14 cellular contexts compared by ENCODE assay signal in genomic region chr5:59583810-59584562, GRCh38.
DNase-seq lines count a peak whose midpoint lies in the region; ATAC-seq and TF ChIP-seq lines count a peak whose summit lies in the region.
"Had no signal": no experiment of that assay in that cellular context is flagged by ENCODE, and none has a peak within 500 bp of the region (broad histone marks: within the 10 kb centered on the region; RNA-seq: fewer than 3 reads in every experiment).

No MANE protein-coding gene starts in this region.

- no peaks in the 10 kb centered on the region for H3K9me3 Mint-ChIP-seq in progenitor cell of endocrine pancreas (ENCODE audit: low read depth)
- H3K9me3 Mint-ChIP-seq: activated CD4-positive, alpha-beta T cell treated with anti-CD3 and anti-CD28 coated beads, Interleukin-2, amount 10 ng/mL, durations not matched to agents 24 days and 14 days; memory B cell had no signal

- intact Hi-C loops in lower lobe of right lung (cut with DNase I) = no loop called here
- intact Hi-C loops in right cardiac atrium (cut with DNase I) = no loop called here

- H3K4me3 Mint-ChIP-seq in progenitor cell of endocrine pancreas (ENCODE audit: low read depth) = no peak overlapping the region
- H3K4me3 Mint-ChIP-seq: activated CD4-positive, alpha-beta T cell treated with anti-CD3 and anti-CD28 coated beads, Interleukin-2, amount 10 ng/mL, durations not matched to agents 24 days and 14 days; memory B cell had no signal

- ATAC-seq in lower lobe of right lung = no peak
- no peak for ATAC-seq in upper lobe of left lung (ENCODE audit: low FRiP score in 2 of 2)
- ATAC-seq in right cardiac atrium = no peak

- H3K27me3 Mint-ChIP-seq in progenitor cell of endocrine pancreas = peaks cover 3% of the 10 kb centered on the region
- H3K27me3 Mint-ChIP-seq: memory B cell had no signal

- H3K27ac ChIP-seq in lower lobe of right lung (peak overlapping the region; percentile 34), upper lobe of left lung (peak overlapping the region in 3 of 4 donors; percentile 24 to 55 (median 34)), right cardiac atrium (ENCODE audit: low read length) (no peak overlapping the region)
- H3K27ac ChIP-seq: epithelial cell of prostate, thyroid gland had no signal

- TF ChIP-seq EP300 in upper lobe of left lung (IDR thresholded peaks at IDR 0.05) = no peak

- no peaks in the 10 kb centered on the region for H3K27me3 ChIP-seq in lower lobe of right lung (ENCODE audit: low read depth)
- H3K27me3 ChIP-seq in upper lobe of left lung = no peaks in the 10 kb centered on the region
- H3K27me3 ChIP-seq in right cardiac atrium (ENCODE audit: control insufficient read depth, insufficient read depth) = no peaks in the 10 kb centered on the region
- H3K27me3 ChIP-seq: body of pancreas, thyroid gland had no signal

- WGBS in upper lobe of left lung, 2 donors = 55 to 61% methylated on average over 8 of the region's 8 CpGs
- WGBS in right cardiac atrium = 76% methylated on average over 8 of the region's 8 CpGs

- peak; percentile 19 for DNase-seq in NCI-H1436 (lab: John Stamatoyannopoulos, UW)
- DNase-seq in NCI-H1436 treated with DMSO at 0.1 percent for 48 hours (lab: John Stamatoyannopoulos, UW) = no peak
- DNase-seq in NCI-H82 treated with DMSO at 0.1 percent for 48 hours (lab: John Stamatoyannopoulos, UW; ENCODE audit: unreplicated experiment) = peak; percentile 48
- peak; percentile 42 for DNase-seq in lower lobe of right lung
- DNase-seq in upper lobe of left lung = no peak
- DNase-seq in progenitor cell of endocrine pancreas (ENCODE audit: low spot score, unreplicated experiment) = no peak
- no peak for DNase-seq in GOT3 (lab: John Stamatoyannopoulos, UW)
- DNase-seq in right cardiac atrium = no peak
- DNase-seq: activated CD4-positive, alpha-beta T cell treated with anti-CD3 and anti-CD28 coated beads, Interleukin-2, amount 10 ng/mL, durations not matched to agents 24 days and 14 days; body of pancreas; T-helper 1 cell; thyroid gland had no signal

- H3K4me1 ChIP-seq in lower lobe of right lung (peaks cover 5% of the 10 kb centered on the region), upper lobe of left lung (peaks cover 0 to 8% (median 3%) of the 10 kb centered on the region in 4 donors), right cardiac atrium (ENCODE audit: control insufficient read depth, insufficient read depth, low read length) (no peaks in the 10 kb centered on the region)

- no peaks in the 10 kb centered on the region for H3K36me3 Mint-ChIP-seq in progenitor cell of endocrine pancreas (ENCODE audit: insufficient read depth)

- peak overlapping the region; percentile 52 for H3K4me3 ChIP-seq in lower lobe of right lung
- H3K4me3 ChIP-seq in upper lobe of left lung = peak overlapping the region in 3 of 4 donors; percentile 21 to 39 (median 25)
- no peak overlapping the region for H3K4me3 ChIP-seq in right cardiac atrium (ENCODE audit: low read length)
- H3K4me3 ChIP-seq: body of pancreas, thyroid gland had no signal

- no peaks in the 10 kb centered on the region for H3K36me3 ChIP-seq in lower lobe of right lung
- no peaks in the 10 kb centered on the region for H3K36me3 ChIP-seq in upper lobe of left lung
- H3K36me3 ChIP-seq: thyroid gland had no signal

- no peak for TF ChIP-seq CTCF in lower lobe of right lung (IDR thresholded peaks at IDR 0.05)
- TF ChIP-seq CTCF in upper lobe of left lung (IDR thresholded peaks at IDR 0.05) = no peak
- no peak for TF ChIP-seq CTCF in progenitor cell of endocrine pancreas (IDR thresholded peaks at IDR 0.05; ENCODE audit: unreplicated experiment)

- TF ChIP-seq POLR2A in upper lobe of left lung (IDR thresholded peaks at IDR 0.05) = no peak

- H3K27ac Mint-ChIP-seq in progenitor cell of endocrine pancreas = no peak overlapping the region
- H3K27ac Mint-ChIP-seq: activated CD4-positive, alpha-beta T cell treated with anti-CD3 and anti-CD28 coated beads, Interleukin-2, amount 10 ng/mL, durations not matched to agents 24 days and 14 days; memory B cell had no signal

- peaks cover 11% of the 10 kb centered on the region for H3K4me1 Mint-ChIP-seq in progenitor cell of endocrine pancreas (ENCODE audit: low read depth)
- H3K4me1 Mint-ChIP-seq: activated CD4-positive, alpha-beta T cell treated with anti-CD3 and anti-CD28 coated beads, Interleukin-2, amount 10 ng/mL, durations not matched to agents 24 days and 14 days had no signal

- H3K9me3 ChIP-seq in lower lobe of right lung (no peaks in the 10 kb centered on the region), upper lobe of left lung (no peaks in the 10 kb centered on the region), right cardiac atrium (ENCODE audit: control insufficient read depth, low read length) (no peaks in the 10 kb centered on the region)
- H3K9me3 ChIP-seq: body of pancreas, thyroid gland had no signal

Comparison
In these comparisons a context has a peak if more than half of its experiments do, and no peak if none do; other contexts are left out.
1. DNase-seq: peak in NCI-H1436 (single experiment), NCI-H82 treated with DMSO at 0.1 percent for 48 hours (single experiment) and lower lobe of right lung (single experiment); none in NCI-H1436 treated with DMSO at 0.1 percent for 48 hours (single experiment), upper lobe of left lung (0 of 2), progenitor cell of endocrine pancreas (single experiment), GOT3 (single experiment) and right cardiac atrium (0 of 3).